In genomic region chr1:180611016-180611930, GRCh38 we compare ENCODE assay signal across 1 cellular context.
A peak's percentile ranks its signal among the peaks of the same experiment; 100 is the strongest.
TF ChIP-seq lines count a peak whose summit lies in the region.

No MANE protein-coding gene starts in this region.

TF ChIP-seq in K562, 482 proteins besides CTCF, POLR2A, EP300 and RAD21 (continued from another document and continues in another):
- TF ChIP-seq ZNF398 (CRISPR knock-in tag; IDR thresholded peaks at IDR 0.05) (no peak), ZNF280A (IDR thresholded peaks at IDR 0.05; ENCODE audit: low read depth, partially characterized antibody) (no peak), RBM25 (IDR thresholded peaks at IDR 0.05; ENCODE audit: low read depth, low read length, severe bottlenecking) (no peak), MITF (IDR thresholded peaks at IDR 0.05) (peak; percentile 82; the same call in 1 of the 2 replicates), KLF1 (tag; IDR thresholded peaks at IDR 0.05) (no peak), ZBTB12 (CRISPR knock-in tag; IDR thresholded peaks at IDR 0.05) (no peak), GTF2A2 (tag; IDR thresholded peaks at IDR 0.05) (no peak), MBD1 (CRISPR knock-in tag; IDR thresholded peaks at IDR 0.05) (no peak), ZNF592 (IDR thresholded peaks at IDR 0.05) (peak; percentile 95), ZNF644 (tag; IDR thresholded peaks at IDR 0.05; ENCODE audit: low read depth) (peak; percentile 55), HMG20B (CRISPR knock-in tag; IDR thresholded peaks at IDR 0.05) (no peak), DACH1 (IDR thresholded peaks at IDR 0.05; ENCODE audit: partially characterized antibody) (peak; percentile 63), ZBTB7A (IDR thresholded peaks at IDR 0.05; ENCODE audit: borderline replicate concordance, control insufficient read depth, low read depth, low read length) (0 out of 2 replicates have a peak, but pooled peaks have one; percentile 24), FOXA1 (IDR thresholded peaks at IDR 0.05; ENCODE audit: borderline replicate concordance) (no peak), FOXM1 (IDR thresholded peaks at IDR 0.05; ENCODE audit: low read depth) (peak; percentile 62), FOXM1 (CRISPR knock-in tag; IDR thresholded peaks at IDR 0.05; ENCODE audit: low read depth) (no peak), SMARCA5 (IDR thresholded peaks at IDR 0.05) (peak; percentile 80), HIVEP1 (CRISPR knock-in tag; IDR thresholded peaks at IDR 0.05) (0 out of 2 replicates have a peak, but pooled peaks have one; percentile 29), ETS1 (conservative IDR thresholded peaks at IDR 0.05; ENCODE audit: control insufficient read depth, low read depth, low read length) (no peak), ZNF384 (IDR thresholded peaks at IDR 0.05; ENCODE audit: low read depth, low read length) (peak; percentile 12; the same call in 1 of the 2 replicates), LCOR (CRISPR knock-in tag; IDR thresholded peaks at IDR 0.05) (no peak), SREBF1 (IDR thresholded peaks at IDR 0.05; ENCODE audit: borderline replicate concordance, low read depth, low read length) (no peak), MAFG (tag; conservative IDR thresholded peaks at IDR 0.05) (peak; percentile 46), CHAMP1 (IDR thresholded peaks at IDR 0.05) (peak; percentile 23), MXI1 (IDR thresholded peaks at IDR 0.05; ENCODE audit: low read depth, low read length) (no peak; the same call in 1 of the 2 replicates), L3MBTL2 (IDR thresholded peaks at IDR 0.05) (peak; percentile 92), NFE2L1 (tag; IDR thresholded peaks at IDR 0.05; ENCODE audit: borderline replicate concordance, low read depth) (no peak), AFF4 (CRISPR knock-in tag; IDR thresholded peaks at IDR 0.05) (no peak), E2F3 (CRISPR knock-in tag; IDR thresholded peaks at IDR 0.05) (no peak), GABPA (tag; conservative IDR thresholded peaks at IDR 0.05; ENCODE audit: low read depth) (peak; percentile 80), CREB3L1 (IDR thresholded peaks at IDR 0.05; ENCODE audit: borderline replicate concordance, low read depth) (peak; percentile 58; the same call in 1 of the 2 replicates), ZNF695 (CRISPR knock-in tag; IDR thresholded peaks at IDR 0.05) (0 out of 2 replicates have a peak, but pooled peaks have one; percentile 18), ELF1 (tag; IDR thresholded peaks at IDR 0.05) (peak; percentile 69), TAF9B (IDR thresholded peaks at IDR 0.05; ENCODE audit: partially characterized antibody) (peak; percentile 60), MTA2 (IDR thresholded peaks at IDR 0.05; ENCODE audit: low read depth) (peak; percentile 56; the same call in 1 of the 2 replicates), TEAD1 (CRISPR knock-in tag; IDR thresholded peaks at IDR 0.05) (peak in 1 of 2 experiments; percentile 5; a peak in 1 of 4 replicates), COPS2 (conservative IDR thresholded peaks at IDR 0.05) (no peak), MYNN (IDR thresholded peaks at IDR 0.05) (0 out of 2 replicates have a peak, but pooled peaks have one; percentile 34), MYNN (CRISPR knock-in tag; IDR thresholded peaks at IDR 0.05) (no peak), BCOR (IDR thresholded peaks at IDR 0.05) (no peak)
